Comparison of ENCODE assay signal across 2 cellular contexts in the genomic region with DNA sequence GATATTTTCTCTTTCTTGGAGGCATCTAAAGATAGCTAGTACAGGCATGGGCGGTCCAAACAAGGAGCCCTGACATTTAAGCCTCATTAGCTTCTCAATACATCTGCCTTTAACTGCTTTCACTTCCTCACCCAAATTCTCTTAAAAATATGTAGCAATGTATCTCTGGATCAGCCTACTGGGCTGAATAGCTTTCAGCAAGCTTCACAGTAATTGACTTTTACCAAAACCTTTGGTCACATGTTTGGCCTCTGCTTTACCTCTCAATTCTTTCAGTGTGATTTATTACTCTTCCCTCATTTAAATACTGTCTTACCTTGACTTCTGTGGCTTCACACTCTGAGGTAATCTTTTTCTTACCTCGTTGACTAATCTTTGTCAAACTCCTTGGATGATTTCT.
A peak's percentile ranks its signal among the peaks of the same experiment; 100 is the strongest.
TF ChIP-seq lines count a peak whose summit lies in the region.

No MANE protein-coding gene starts in this region.

TF ChIP-seq in GM23338, 12 proteins besides CTCF, POLR2A, EP300 and RAD21:
- TF ChIP-seq, protein P1, sequence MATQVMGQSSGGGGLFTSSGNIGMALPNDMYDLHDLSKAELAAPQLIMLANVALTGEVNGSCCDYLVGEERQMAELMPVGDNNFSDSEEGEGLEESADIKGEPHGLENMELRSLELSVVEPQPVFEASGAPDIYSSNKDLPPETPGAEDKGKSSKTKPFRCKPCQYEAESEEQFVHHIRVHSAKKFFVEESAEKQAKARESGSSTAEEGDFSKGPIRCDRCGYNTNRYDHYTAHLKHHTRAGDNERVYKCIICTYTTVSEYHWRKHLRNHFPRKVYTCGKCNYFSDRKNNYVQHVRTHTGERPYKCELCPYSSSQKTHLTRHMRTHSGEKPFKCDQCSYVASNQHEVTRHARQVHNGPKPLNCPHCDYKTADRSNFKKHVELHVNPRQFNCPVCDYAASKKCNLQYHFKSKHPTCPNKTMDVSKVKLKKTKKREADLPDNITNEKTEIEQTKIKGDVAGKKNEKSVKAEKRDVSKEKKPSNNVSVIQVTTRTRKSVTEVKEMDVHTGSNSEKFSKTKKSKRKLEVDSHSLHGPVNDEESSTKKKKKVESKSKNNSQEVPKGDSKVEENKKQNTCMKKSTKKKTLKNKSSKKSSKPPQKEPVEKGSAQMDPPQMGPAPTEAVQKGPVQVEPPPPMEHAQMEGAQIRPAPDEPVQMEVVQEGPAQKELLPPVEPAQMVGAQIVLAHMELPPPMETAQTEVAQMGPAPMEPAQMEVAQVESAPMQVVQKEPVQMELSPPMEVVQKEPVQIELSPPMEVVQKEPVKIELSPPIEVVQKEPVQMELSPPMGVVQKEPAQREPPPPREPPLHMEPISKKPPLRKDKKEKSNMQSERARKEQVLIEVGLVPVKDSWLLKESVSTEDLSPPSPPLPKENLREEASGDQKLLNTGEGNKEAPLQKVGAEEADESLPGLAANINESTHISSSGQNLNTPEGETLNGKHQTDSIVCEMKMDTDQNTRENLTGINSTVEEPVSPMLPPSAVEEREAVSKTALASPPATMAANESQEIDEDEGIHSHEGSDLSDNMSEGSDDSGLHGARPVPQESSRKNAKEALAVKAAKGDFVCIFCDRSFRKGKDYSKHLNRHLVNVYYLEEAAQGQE (IDR thresholded peaks at IDR 0.05; ENCODE audit: unreplicated experiment), result no peak
- TF ChIP-seq STAT1 (IDR thresholded peaks at IDR 0.05; ENCODE audit: unreplicated experiment) (no peak), POLR2AphosphoS5 (IDR thresholded peaks at IDR 0.05; ENCODE audit: low read depth) (no peak), JUNB (IDR thresholded peaks at IDR 0.05; ENCODE audit: unreplicated experiment) (no peak), ZNF462 (CRISPR knock-in tag; IDR thresholded peaks at IDR 0.05) (no peak), NANOG (IDR thresholded peaks at IDR 0.05; ENCODE audit: borderline replicate concordance) (no peak)
- TF ChIP-seq, protein P2, sequence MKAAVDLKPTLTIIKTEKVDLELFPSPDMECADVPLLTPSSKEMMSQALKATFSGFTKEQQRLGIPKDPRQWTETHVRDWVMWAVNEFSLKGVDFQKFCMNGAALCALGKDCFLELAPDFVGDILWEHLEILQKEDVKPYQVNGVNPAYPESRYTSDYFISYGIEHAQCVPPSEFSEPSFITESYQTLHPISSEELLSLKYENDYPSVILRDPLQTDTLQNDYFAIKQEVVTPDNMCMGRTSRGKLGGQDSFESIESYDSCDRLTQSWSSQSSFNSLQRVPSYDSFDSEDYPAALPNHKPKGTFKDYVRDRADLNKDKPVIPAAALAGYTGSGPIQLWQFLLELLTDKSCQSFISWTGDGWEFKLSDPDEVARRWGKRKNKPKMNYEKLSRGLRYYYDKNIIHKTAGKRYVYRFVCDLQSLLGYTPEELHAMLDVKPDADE (IDR thresholded peaks at IDR 0.05), result no peak

TF ChIP-seq in GM12878, 131 proteins besides CTCF, POLR2A, EP300 and RAD21 (continues in another document):
- TF ChIP-seq IKZF2 (IDR thresholded peaks at IDR 0.05), result 0 out of 4 replicates have a peak, but pooled peaks of 1 of the 2 experiments have one; percentile 10
- no peak for TF ChIP-seq CREM (IDR thresholded peaks at IDR 0.05; ENCODE audit: low read depth)
- TF ChIP-seq EGR1 (IDR thresholded peaks at IDR 0.05; ENCODE audit: borderline replicate concordance in 1 of 2, low read depth in 2 of 2, low read length in 2 of 2), result no peak
- TF ChIP-seq ZZZ3 (IDR thresholded peaks at IDR 0.05; ENCODE audit: control insufficient read depth, insufficient read length, low read depth), result no peak
- peak in 1 of 2 experiments; percentile 49; a peak in 1 of 4 replicates for TF ChIP-seq BHLHE40 (IDR thresholded peaks at IDR 0.05; ENCODE audit: borderline replicate concordance in 1 of 2, low read depth in 2 of 2, low read length in 1 of 2)
- TF ChIP-seq POU2F2 (IDR thresholded peaks at IDR 0.05; ENCODE audit: borderline replicate concordance, low read depth, low read length), result no peak
- no peak for TF ChIP-seq KLF5 (IDR thresholded peaks at IDR 0.05; ENCODE audit: partially characterized antibody)
- TF ChIP-seq STAT3 (IDR thresholded peaks at IDR 0.05; ENCODE audit: low read depth, low read length), result no peak
- no peak for TF ChIP-seq NR2C2 (IDR thresholded peaks at IDR 0.05; ENCODE audit: borderline replicate concordance, control insufficient read depth, insufficient read length, low read depth)
- TF ChIP-seq SREBF2 (IDR thresholded peaks at IDR 0.05; ENCODE audit: low read length), result no peak
- TF ChIP-seq, protein P3, sequence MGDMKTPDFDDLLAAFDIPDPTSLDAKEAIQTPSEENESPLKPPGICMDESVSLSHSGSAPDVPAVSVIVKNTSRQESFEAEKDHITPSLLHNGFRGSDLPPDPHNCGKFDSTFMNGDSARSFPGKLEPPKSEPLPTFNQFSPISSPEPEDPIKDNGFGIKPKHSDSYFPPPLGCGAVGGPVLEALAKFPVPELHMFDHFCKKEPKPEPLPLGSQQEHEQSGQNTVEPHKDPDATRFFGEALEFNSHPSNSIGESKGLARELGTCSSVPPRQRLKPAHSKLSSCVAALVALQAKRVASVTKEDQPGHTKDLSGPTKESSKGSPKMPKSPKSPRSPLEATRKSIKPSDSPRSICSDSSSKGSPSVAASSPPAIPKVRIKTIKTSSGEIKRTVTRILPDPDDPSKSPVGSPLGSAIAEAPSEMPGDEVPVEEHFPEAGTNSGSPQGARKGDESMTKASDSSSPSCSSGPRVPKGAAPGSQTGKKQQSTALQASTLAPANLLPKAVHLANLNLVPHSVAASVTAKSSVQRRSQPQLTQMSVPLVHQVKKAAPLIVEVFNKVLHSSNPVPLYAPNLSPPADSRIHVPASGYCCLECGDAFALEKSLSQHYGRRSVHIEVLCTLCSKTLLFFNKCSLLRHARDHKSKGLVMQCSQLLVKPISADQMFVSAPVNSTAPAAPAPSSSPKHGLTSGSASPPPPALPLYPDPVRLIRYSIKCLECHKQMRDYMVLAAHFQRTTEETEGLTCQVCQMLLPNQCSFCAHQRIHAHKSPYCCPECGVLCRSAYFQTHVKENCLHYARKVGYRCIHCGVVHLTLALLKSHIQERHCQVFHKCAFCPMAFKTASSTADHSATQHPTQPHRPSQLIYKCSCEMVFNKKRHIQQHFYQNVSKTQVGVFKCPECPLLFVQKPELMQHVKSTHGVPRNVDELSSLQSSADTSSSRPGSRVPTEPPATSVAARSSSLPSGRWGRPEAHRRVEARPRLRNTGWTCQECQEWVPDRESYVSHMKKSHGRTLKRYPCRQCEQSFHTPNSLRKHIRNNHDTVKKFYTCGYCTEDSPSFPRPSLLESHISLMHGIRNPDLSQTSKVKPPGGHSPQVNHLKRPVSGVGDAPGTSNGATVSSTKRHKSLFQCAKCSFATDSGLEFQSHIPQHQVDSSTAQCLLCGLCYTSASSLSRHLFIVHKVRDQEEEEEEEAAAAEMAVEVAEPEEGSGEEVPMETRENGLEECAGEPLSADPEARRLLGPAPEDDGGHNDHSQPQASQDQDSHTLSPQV (IDR thresholded peaks at IDR 0.05), result no peak
- TF ChIP-seq TAF1 (IDR thresholded peaks at IDR 0.05; ENCODE audit: borderline replicate concordance, low read depth, low read length), result no peak
- TF ChIP-seq, protein P4, sequence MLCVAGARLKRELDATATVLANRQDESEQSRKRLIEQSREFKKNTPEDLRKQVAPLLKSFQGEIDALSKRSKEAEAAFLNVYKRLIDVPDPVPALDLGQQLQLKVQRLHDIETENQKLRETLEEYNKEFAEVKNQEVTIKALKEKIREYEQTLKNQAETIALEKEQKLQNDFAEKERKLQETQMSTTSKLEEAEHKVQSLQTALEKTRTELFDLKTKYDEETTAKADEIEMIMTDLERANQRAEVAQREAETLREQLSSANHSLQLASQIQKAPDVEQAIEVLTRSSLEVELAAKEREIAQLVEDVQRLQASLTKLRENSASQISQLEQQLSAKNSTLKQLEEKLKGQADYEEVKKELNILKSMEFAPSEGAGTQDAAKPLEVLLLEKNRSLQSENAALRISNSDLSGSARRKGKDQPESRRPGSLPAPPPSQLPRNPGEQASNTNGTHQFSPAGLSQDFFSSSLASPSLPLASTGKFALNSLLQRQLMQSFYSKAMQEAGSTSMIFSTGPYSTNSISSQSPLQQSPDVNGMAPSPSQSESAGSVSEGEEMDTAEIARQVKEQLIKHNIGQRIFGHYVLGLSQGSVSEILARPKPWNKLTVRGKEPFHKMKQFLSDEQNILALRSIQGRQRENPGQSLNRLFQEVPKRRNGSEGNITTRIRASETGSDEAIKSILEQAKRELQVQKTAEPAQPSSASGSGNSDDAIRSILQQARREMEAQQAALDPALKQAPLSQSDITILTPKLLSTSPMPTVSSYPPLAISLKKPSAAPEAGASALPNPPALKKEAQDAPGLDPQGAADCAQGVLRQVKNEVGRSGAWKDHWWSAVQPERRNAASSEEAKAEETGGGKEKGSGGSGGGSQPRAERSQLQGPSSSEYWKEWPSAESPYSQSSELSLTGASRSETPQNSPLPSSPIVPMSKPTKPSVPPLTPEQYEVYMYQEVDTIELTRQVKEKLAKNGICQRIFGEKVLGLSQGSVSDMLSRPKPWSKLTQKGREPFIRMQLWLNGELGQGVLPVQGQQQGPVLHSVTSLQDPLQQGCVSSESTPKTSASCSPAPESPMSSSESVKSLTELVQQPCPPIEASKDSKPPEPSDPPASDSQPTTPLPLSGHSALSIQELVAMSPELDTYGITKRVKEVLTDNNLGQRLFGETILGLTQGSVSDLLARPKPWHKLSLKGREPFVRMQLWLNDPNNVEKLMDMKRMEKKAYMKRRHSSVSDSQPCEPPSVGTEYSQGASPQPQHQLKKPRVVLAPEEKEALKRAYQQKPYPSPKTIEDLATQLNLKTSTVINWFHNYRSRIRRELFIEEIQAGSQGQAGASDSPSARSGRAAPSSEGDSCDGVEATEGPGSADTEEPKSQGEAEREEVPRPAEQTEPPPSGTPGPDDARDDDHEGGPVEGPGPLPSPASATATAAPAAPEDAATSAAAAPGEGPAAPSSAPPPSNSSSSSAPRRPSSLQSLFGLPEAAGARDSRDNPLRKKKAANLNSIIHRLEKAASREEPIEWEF (IDR thresholded peaks at IDR 0.05; ENCODE audit: insufficient replicate concordance, low read depth, low read length), result no peak
- no peak for TF ChIP-seq CBX3 (IDR thresholded peaks at IDR 0.05; ENCODE audit: borderline replicate concordance, low read depth)
- 0 out of 2 replicates have a peak, but pooled peaks have one; percentile 20 for TF ChIP-seq BMI1 (IDR thresholded peaks at IDR 0.05; ENCODE audit: borderline replicate concordance)
- no peak for TF ChIP-seq POLR2AphosphoS2 (IDR thresholded peaks at IDR 0.05; ENCODE audit: low read depth, low read length)
- no peak for TF ChIP-seq TBL1XR1 (IDR thresholded peaks at IDR 0.05; ENCODE audit: low read depth, low read length)
- TF ChIP-seq HDAC6 (IDR thresholded peaks at IDR 0.05; ENCODE audit: unreplicated experiment), result no peak
- TF ChIP-seq, protein P5, sequence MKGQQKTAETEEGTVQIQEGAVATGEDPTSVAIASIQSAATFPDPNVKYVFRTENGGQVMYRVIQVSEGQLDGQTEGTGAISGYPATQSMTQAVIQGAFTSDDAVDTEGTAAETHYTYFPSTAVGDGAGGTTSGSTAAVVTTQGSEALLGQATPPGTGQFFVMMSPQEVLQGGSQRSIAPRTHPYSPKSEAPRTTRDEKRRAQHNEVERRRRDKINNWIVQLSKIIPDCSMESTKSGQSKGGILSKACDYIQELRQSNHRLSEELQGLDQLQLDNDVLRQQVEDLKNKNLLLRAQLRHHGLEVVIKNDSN (IDR thresholded peaks at IDR 0.05; ENCODE audit: borderline replicate concordance, extremely low read length, insufficient read depth, low read depth, low read length), result no peak
- TF ChIP-seq MEF2B (IDR thresholded peaks at IDR 0.05; ENCODE audit: partially characterized antibody, poor library complexity, severe bottlenecking), result peak; percentile 19
- no peak for TF ChIP-seq BCL3 (IDR thresholded peaks at IDR 0.05; ENCODE audit: borderline replicate concordance, insufficient read depth, low read depth, low read length, poor library complexity, severe bottlenecking)
- no peak for TF ChIP-seq E2F4 (IDR thresholded peaks at IDR 0.05; ENCODE audit: low read depth, low read length)
- TF ChIP-seq MXI1 (IDR thresholded peaks at IDR 0.05; ENCODE audit: low read depth, low read length), result no peak
- no peak for TF ChIP-seq YBX1 (IDR thresholded peaks at IDR 0.05)
- no peak for TF ChIP-seq WRNIP1 (IDR thresholded peaks at IDR 0.05; ENCODE audit: borderline replicate concordance, low read depth, low read length)
- TF ChIP-seq, protein P6, sequence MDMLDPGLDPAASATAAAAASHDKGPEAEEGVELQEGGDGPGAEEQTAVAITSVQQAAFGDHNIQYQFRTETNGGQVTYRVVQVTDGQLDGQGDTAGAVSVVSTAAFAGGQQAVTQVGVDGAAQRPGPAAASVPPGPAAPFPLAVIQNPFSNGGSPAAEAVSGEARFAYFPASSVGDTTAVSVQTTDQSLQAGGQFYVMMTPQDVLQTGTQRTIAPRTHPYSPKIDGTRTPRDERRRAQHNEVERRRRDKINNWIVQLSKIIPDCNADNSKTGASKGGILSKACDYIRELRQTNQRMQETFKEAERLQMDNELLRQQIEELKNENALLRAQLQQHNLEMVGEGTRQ (IDR thresholded peaks at IDR 0.05; ENCODE audit: borderline replicate concordance, low read depth, low read length), result no peak
- peak; percentile 87 for TF ChIP-seq ZNF217 (IDR thresholded peaks at IDR 0.05)
- no peak for TF ChIP-seq EED (IDR thresholded peaks at IDR 0.05; ENCODE audit: low read depth)
- no peak for TF ChIP-seq CREB1 (IDR thresholded peaks at IDR 0.05; ENCODE audit: low read depth)
